ENCODE assay signal across 26 cellular contexts in the genomic region with DNA sequence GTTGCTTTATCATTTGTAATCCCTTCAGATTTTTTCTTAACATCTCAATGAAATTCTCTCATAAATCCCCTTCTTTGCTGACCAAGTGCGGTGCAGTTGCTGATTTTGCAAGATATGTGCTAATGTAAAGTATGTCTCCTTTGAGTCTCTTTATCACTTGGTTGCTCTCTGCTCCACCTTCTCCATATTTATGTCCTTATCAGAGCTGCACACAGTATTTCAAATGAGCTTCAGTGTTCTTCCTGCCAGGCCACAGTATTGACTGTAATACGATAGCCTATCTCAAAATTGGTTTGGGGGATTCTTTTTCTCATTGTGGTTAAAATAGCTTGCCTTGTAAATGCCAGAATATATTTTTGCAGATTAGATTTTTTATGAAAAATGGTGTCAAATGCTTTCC. TPM values are rescaled to one million over a fixed set of nuclear protein-coding genes. Genes with fewer than 3 reads are reported as not detected.
DNase-seq lines count a peak whose midpoint lies in the region; ATAC-seq, FAIRE-seq and TF ChIP-seq lines count a peak whose summit lies in the region.
"Had no signal": no experiment of that assay in that cellular context is flagged by ENCODE, and none has a peak within 500 bp of the region (broad histone marks: within the 10 kb centered on the region; RNA-seq: fewer than 3 reads in every experiment).

No MANE protein-coding gene starts in this region.

- H2AK5ac ChIP-seq in neuronal stem cell (ENCODE audit: low read depth, low read length), result no peak overlapping the region

- TF ChIP-seq CTCF in K562 (IDR thresholded peaks at IDR 0.05 in 2 of 3, conservative IDR thresholded peaks at IDR 0.05 in 1 of 3; ENCODE audit: insufficient read depth in 2 of 3, low read depth in 1 of 3, low read length in 3 of 3) (no peak), testis (IDR thresholded peaks at IDR 0.05) (no peak), transverse colon (IDR thresholded peaks at IDR 0.05) (no peak)

- no peak overlapping the region for H2BK12ac ChIP-seq in neuronal stem cell (ENCODE audit: low read length)

- no peak overlapping the region for H3K14ac ChIP-seq in neuronal stem cell (ENCODE audit: low read length)

- H3K36me3 ChIP-seq in K562 (ENCODE audit: control insufficient read depth, insufficient read depth, low read length), result no peaks in the 10 kb centered on the region
- H3K36me3 ChIP-seq in neuronal stem cell (replicated peaks in 1 of 2; ENCODE audit: control insufficient read depth in 2 of 2, insufficient read depth in 2 of 2, low read length in 2 of 2), result no peaks in the 10 kb centered on the region
- H3K36me3 ChIP-seq in testis (ENCODE audit: low read depth, missing control alignments), result no peaks in the 10 kb centered on the region
- no peaks in the 10 kb centered on the region for H3K36me3 ChIP-seq in transverse colon
- H3K36me3 ChIP-seq: BE2C, cardiac muscle cell, neutrophil, upper lobe of left lung had no signal

- peak; percentile 89 for FAIRE-seq in K562 (lab: Jason Lieb, UNC)
- FAIRE-seq: H54 had no signal

- no peak overlapping the region for H3K18ac ChIP-seq in neuronal stem cell (ENCODE audit: low read length)

- H3K9me3 ChIP-seq in K562 (replicated peaks; ENCODE audit: control insufficient read depth, insufficient read depth, low read depth, low read length) (no peaks in the 10 kb centered on the region; the same call in 1 of the 2 replicates), neuronal stem cell (replicated peaks in 1 of 2; ENCODE audit: control insufficient read depth in 2 of 2, insufficient read depth in 1 of 2, low read depth in 1 of 2, low read length in 2 of 2) (no peaks in the 10 kb centered on the region), testis (no peaks in the 10 kb centered on the region), transverse colon (no peaks in the 10 kb centered on the region)
- H3K9me3 ChIP-seq: BE2C, mucosa of descending colon, neutrophil, upper lobe of left lung had no signal

- WGBS in K562 (ENCODE audit: insufficient coverage, low coverage, missing lambda C conversion rate), result 0% methylated on average over 2 of the region's 2 CpGs
- no CpG with 5 or more reads among the region's 2 CpGs for WGBS in neuronal stem cell (ENCODE audit: extremely low coverage in 2 of 2, insufficient read length in 2 of 2, insufficient replicate concordance in 1 of 2), 2 donors
- WGBS in testis, 2 donors, result 60 to 67% methylated on average over 2 of the region's 2 CpGs
- 75 to 93% methylated on average over 1 to 2 of the region's 2 CpGs for WGBS in transverse colon (ENCODE audit: low coverage in 1 of 2), 2 donors

- POLR2A ChIA-PET in K562 (lab: Yijun Ruan, JAX), result interaction anchor here (0.5 to 0.8 kb wide), 2 partner anchors 214 to 388 kb away, joined by 3 read pairs; no protein-coding TSS in a partner anchor

- H3K4me1 ChIP-seq in K562 (replicated peaks in 1 of 2; ENCODE audit: control insufficient read depth in 2 of 2, insufficient read depth in 2 of 2, low read length in 2 of 2), result peaks cover 0 to 11% of the 10 kb centered on the region in 2 experiments; a peak in 2 of 5 replicates
- peaks cover under 1 to 13% of the 10 kb centered on the region in 2 donors for H3K4me1 ChIP-seq in neuronal stem cell (ENCODE audit: control insufficient read depth in 2 of 2, insufficient read depth in 1 of 2, low read depth in 1 of 2, low read length in 2 of 2)
- H3K4me1 ChIP-seq in testis, result no peaks in the 10 kb centered on the region
- H3K4me1 ChIP-seq in transverse colon, result peaks cover 0 to 5% (median 2%) of the 10 kb centered on the region in 4 donors

- CTCF ChIA-PET in K562 (lab: Yijun Ruan, JAX; ENCODE audit: low intra/inter-chr PET ratio), result interaction anchor here (1.2 kb wide), 1 partner anchor 494 kb away, joined by 3 read pairs; no protein-coding TSS in a partner anchor

- no peaks in the 10 kb centered on the region for H3K79me1 ChIP-seq in neuronal stem cell (ENCODE audit: low read depth, low read length)

- TF ChIP-seq EP300 in K562 (IDR thresholded peaks at IDR 0.05; ENCODE audit: low read length) (peak; percentile 71; the same call in 1 of the 2 replicates), transverse colon (IDR thresholded peaks at IDR 0.05; ENCODE audit: low read depth) (no peak)

- H3K79me2 ChIP-seq in K562 (ENCODE audit: control insufficient read depth, insufficient read depth, low read length), result no peaks in the 10 kb centered on the region

- H2BK120ac ChIP-seq in neuronal stem cell (ENCODE audit: low read depth, low read length), result no peak overlapping the region

- no peak overlapping the region for H3K23ac ChIP-seq in neuronal stem cell (ENCODE audit: low read depth, low read length, poor library complexity)

- H3K4me2 ChIP-seq in K562 (ENCODE audit: insufficient read depth, low read length), result no peak overlapping the region
- H3K4me2 ChIP-seq in neuronal stem cell (ENCODE audit: insufficient read depth, low read length, poor library complexity, severe bottlenecking), result no peak overlapping the region

- H4K8ac ChIP-seq in neuronal stem cell (ENCODE audit: low read depth, low read length), result no peak overlapping the region

- H2AFZ ChIP-seq in K562 (ENCODE audit: low read depth, low read length) (no peak overlapping the region), neuronal stem cell (ENCODE audit: low read length) (peak overlapping the region; percentile 82)

- no peak overlapping the region for H3K4ac ChIP-seq in neuronal stem cell (ENCODE audit: low read length)

- 0 out of 4 replicates have a peak, but pooled peaks of 1 of the 2 experiments have one; percentile 5 for TF ChIP-seq RAD21 in K562 (CRISPR knock-in tag; conservative IDR thresholded peaks at IDR 0.05 in 1 of 2, IDR thresholded peaks at IDR 0.05 in 1 of 2)

- H4K20me1 ChIP-seq in K562 (replicated peaks; ENCODE audit: control insufficient read depth, insufficient read depth, low read length), result no peaks in the 10 kb centered on the region; the same call in 1 of the 2 replicates

- no peak overlapping the region for H2BK15ac ChIP-seq in neuronal stem cell (ENCODE audit: low read length)

- H3K27ac ChIP-seq in K562 (ENCODE audit: extremely low read depth, low read depth, low read length) (no peak overlapping the region), neuronal stem cell (replicated peaks; ENCODE audit: low read length) (no peak overlapping the region), testis (no peak overlapping the region), transverse colon (no peak overlapping the region)
- H3K27ac ChIP-seq: 22Rv1, cardiac muscle cell, neutrophil, upper lobe of left lung had no signal

- peak; percentile 94 for ATAC-seq in K562
- ATAC-seq: left lobe of liver; mucosa of descending colon; stimulated activated naive CD8-positive, alpha-beta T cell treated with anti-CD3 and anti-CD28 coated beads, Interleukin-15, Interleukin-2, amounts not matched to agents 100 U/mL and 50 U/mL, for 24 hours had no signal

- H3K27me3 ChIP-seq in K562 (ENCODE audit: control insufficient read depth in 2 of 2, insufficient read depth in 2 of 2, low read length in 2 of 2) (no peaks in the 10 kb centered on the region), neuronal stem cell (ENCODE audit: control insufficient read depth in 3 of 3, insufficient read depth in 3 of 3, low read depth in 1 of 3, low read length in 3 of 3) (no peaks in the 10 kb centered on the region), testis (no peaks in the 10 kb centered on the region), transverse colon (no peaks in the 10 kb centered on the region)
- H3K27me3 ChIP-seq: BE2C, cardiac muscle cell, dorsolateral prefrontal cortex, upper lobe of left lung had no signal

- H3K9me1 ChIP-seq in K562 (ENCODE audit: control insufficient read depth, insufficient read depth, low read length), result no peaks in the 10 kb centered on the region

- no peak overlapping the region for H4K91ac ChIP-seq in neuronal stem cell (ENCODE audit: low read depth, low read length, poor library complexity)

- intact Hi-C loops in K562 (cut with micrococcal nuclease) (loop anchor here (5.0 to 10.0 kb wide), 4 partner anchors 207 to 607 kb away; partner anchors contain the start of gene SPATS2L), testis (cut with DNase I; ENCODE audit: low total_unique reads) (no loop called here), transverse colon (cut with DNase I; ENCODE audit: low total_unique reads) (no loop called here)

- in situ Hi-C loops in K562 (cut with MboI) (no loop called here), ACHN (cut with HindIII; ENCODE audit: low pct_ligation_motif_present, low pct_unique_long_range_greater_than_20kb, low sequenced_read_pairs) (loop anchor here (25.0 kb wide), 1 partner anchor 500 kb away; no protein-coding TSS in a partner anchor), transverse colon (cut with MboI; ENCODE audit: low pct_ligation_motif_present in 1 of 4, low pct_unique_long_range_greater_than_20kb in 1 of 4, low sequenced_read_pairs in 3 of 4) (loop anchor here in 3 of 4 donors (10.0 to 25.0 kb wide), 3 partner anchors 300 to 325 kb away; partner anchors contain the start of gene SPATS2L (in 1 of the 3))

- DNase-seq in DMS79 treated with DMSO at 0.1 percent for 48 hours (lab: John Stamatoyannopoulos, UW) (peak; percentile 47), DMS79 (lab: John Stamatoyannopoulos, UW) (no peak), NCI-H2171 (lab: John Stamatoyannopoulos, UW) (peak; percentile 16), K562 (ENCODE audit: extremely low read depth in 1 of 4, low spot score in 3 of 4) (peak; percentile 36 to 64 (median 47)), neuronal stem cell (ENCODE audit: low spot score) (no peak), ACHN (no peak), testis (no peak), transverse colon (no peak)
- DNase-seq: activated CD4-positive, alpha-beta T cell treated with anti-CD3 and anti-CD28 coated beads, Interleukin-2, amount 10 ng/mL, durations not matched to agents 24 days and 14 days; activated CD8-positive, alpha-beta memory T cell treated with anti-CD3 and anti-CD28 coated beads, Interleukin-2, amount 50 U/mL, for 4 hours; activated gamma-delta T cell; amniotic stem cell; BE2C; GF-D8; mucosa of descending colon; NCI-H146; NCI-H510A; retina; stimulated activated naive CD8-positive, alpha-beta T cell treated with anti-CD3 and anti-CD28 coated beads, Interleukin-15, Interleukin-2, amounts not matched to agents 100 U/mL and 50 U/mL, for 24 hours; upper lobe of left lung had no signal

- H2BK5ac ChIP-seq in neuronal stem cell (ENCODE audit: low read length), result no peak overlapping the region

- no TSS peak for BruUV-seq in K562 (replicated peaks; lab: Mats Ljungman, UMichigan)

- H3K9ac ChIP-seq in K562 (ENCODE audit: insufficient read depth in 1 of 2, low read depth in 2 of 2, low read length in 2 of 2) (no peak overlapping the region), neuronal stem cell (ENCODE audit: low read depth, low read length, poor library complexity) (no peak overlapping the region)

- TF ChIP-seq POLR2A in K562 (conservative IDR thresholded peaks at IDR 0.05), result no peak
- no peak for TF ChIP-seq POLR2A in testis (IDR thresholded peaks at IDR 0.05)
- TF ChIP-seq POLR2A in transverse colon (IDR thresholded peaks at IDR 0.05), result no peak

- H3K4me3 ChIP-seq in K562, result no peak overlapping the region
- H3K4me3 ChIP-seq in neuronal stem cell (ENCODE audit: low read length in 2 of 2), result no peak overlapping the region
- H3K4me3 ChIP-seq in testis, result no peak overlapping the region
- H3K4me3 ChIP-seq in transverse colon, result no peak overlapping the region
- H3K4me3 ChIP-seq: cardiac muscle cell, mucosa of descending colon, upper lobe of left lung had no signal

RNA-seq across cellular contexts. Expression of gene MAIP1, which starts 32.2 kb away (rescaled TPM):
- 5.2 and 5.8 TPM in 2 replicates for total RNA-seq in K562 (2011; cell fraction: chromatin; rRNA removed; ENCODE audit: low replicate concordance)
- total RNA-seq in K562 (2011; cell fraction: nucleolus; rRNA removed), result 10.7 and 11.8 TPM in 2 replicates
- total RNA-seq in K562 (2011; cell fraction: nucleoplasm; rRNA removed), result 5.4 and 10.4 TPM in 2 replicates
- total RNA-seq in K562 (2014; rRNA removed) (28.8 and 33.6 TPM in 2 replicates), K562 (2014; rRNA removed; fragmentation: Illumina TruSeq; extraction: Trizol) (24.5 and 34.0 TPM in 2 replicates), K562 (2015; rRNA removed; fragmentation: Illumina TruSeq; extraction: Trizol) (29.1 and 30.0 TPM in 2 replicates), K562 (2021) (26.6 and 26.7 TPM in 2 replicates), testis (10 to 100 TPM; 16.6 to 18.7 TPM), transverse colon (100 to 1,000 TPM in 1 of 4 donors, 10 to 100 TPM in 3; 19.1 to 104 (median 33.2) TPM)
- polyA plus RNA-seq in K562 (2011; rRNA removed) (20.4 and 21.8 TPM in 2 replicates), K562 (2014; fragmentation: Illumina TruSeq; extraction: Trizol) (20.2 and 20.7 TPM in 2 replicates), K562 (2014; fragmentation: Nextera tagmentation; extraction: Ambion mirVana) (1 to 10 TPM; 3.6 to 7.9 TPM), K562 (2014; rRNA removed) (17.2 and 30.0 TPM in 2 replicates), testis (ENCODE audit: insufficient read depth, low read depth, low replicate concordance) (13.6 TPM)
- polyA plus RNA-seq in K562 (2011; cell fraction: cytosol; rRNA removed), result 10.6 and 24.7 TPM in 2 replicates
- polyA plus RNA-seq in K562 (2011; cell fraction: nucleus; rRNA removed), result 5.5 and 6.9 TPM in 2 replicates
- polyA plus RNA-seq in K562 (2012), result 16.4 and 20.2 TPM in 2 replicates
- 17.8 and 21.4 TPM in 2 replicates for polyA minus RNA-seq in K562 (2011; rRNA and poly(A)+ RNA removed)
- polyA minus RNA-seq in K562 (2011; cell fraction: cytosol; rRNA and poly(A)+ RNA removed), result 16.9 TPM in 2 replicates
- 10.4 and 13.9 TPM in 2 replicates for polyA minus RNA-seq in K562 (2011; cell fraction: nucleus; rRNA and poly(A)+ RNA removed)
- polyA plus RNA-seq in neuronal stem cell (2013, experiment 1 of 2), result 13.9 TPM
- polyA plus RNA-seq in neuronal stem cell (2013, experiment 2 of 2), result 14.9 TPM

RNA-seq across cellular contexts. Expression of gene TYW5, which starts 32.3 kb away (rescaled TPM):
- 7.7 and 28.3 TPM in 2 replicates for total RNA-seq in K562 (2011; cell fraction: chromatin; rRNA removed; ENCODE audit: low replicate concordance)
- total RNA-seq in K562 (2011; cell fraction: nucleolus; rRNA removed), result 3.0 and 5.4 TPM in 2 replicates
- total RNA-seq in K562 (2011; cell fraction: nucleoplasm; rRNA removed), result 13.4 and 24.3 TPM in 2 replicates
- total RNA-seq in K562 (2014; rRNA removed), result 4.7 TPM in 2 replicates
- 7.1 TPM in 2 replicates for total RNA-seq in K562 (2014; rRNA removed; fragmentation: Illumina TruSeq; extraction: Trizol)
- total RNA-seq in K562 (2015; rRNA removed; fragmentation: Illumina TruSeq; extraction: Trizol), result 7.2 and 7.7 TPM in 2 replicates
- 3.5 and 3.6 TPM in 2 replicates for total RNA-seq in K562 (2021)
- polyA plus RNA-seq in K562 (2011; rRNA removed), result 4.6 and 5.6 TPM in 2 replicates
- polyA plus RNA-seq in K562 (2011; cell fraction: cytosol; rRNA removed), result 1.00 and 1.9 TPM in 2 replicates
- polyA plus RNA-seq in K562 (2011; cell fraction: nucleus; rRNA removed), result 6.5 and 6.8 TPM in 2 replicates
- polyA plus RNA-seq in K562 (2012), result 2.6 and 3.2 TPM in 2 replicates
- polyA plus RNA-seq in K562 (2014; fragmentation: Illumina TruSeq; extraction: Trizol), result 3.7 and 4.3 TPM in 2 replicates
- polyA plus RNA-seq in K562 (2014; fragmentation: Nextera tagmentation; extraction: Ambion mirVana), result 1 to 10 TPM; 4.1 to 4.3 TPM
- 4.3 and 4.6 TPM in 2 replicates for polyA plus RNA-seq in K562 (2014; rRNA removed)
- 7.0 and 8.8 TPM in 2 replicates for polyA minus RNA-seq in K562 (2011; rRNA and poly(A)+ RNA removed)
- 1.6 and 2.2 TPM in 2 replicates for polyA minus RNA-seq in K562 (2011; cell fraction: cytosol; rRNA and poly(A)+ RNA removed)
- polyA minus RNA-seq in K562 (2011; cell fraction: nucleus; rRNA and poly(A)+ RNA removed), result 7.1 and 10.7 TPM in 2 replicates
- polyA plus RNA-seq in neuronal stem cell (2013, experiment 1 of 2), result 5.3 TPM
- 6.0 TPM for polyA plus RNA-seq in neuronal stem cell (2013, experiment 2 of 2)
- total RNA-seq in testis, result 10 to 100 TPM; 17.2 to 18.0 TPM
- polyA plus RNA-seq in testis (ENCODE audit: insufficient read depth, low read depth, low replicate concordance), result 5.3 TPM
- total RNA-seq in transverse colon, result 10 to 100 TPM in 2 of 4 donors, 1 to 10 TPM in 2; 4.9 to 27.1 (median 11.4) TPM

Comparison
In these comparisons a context has a peak if more than half of its experiments do, and no peak if none do; other contexts are left out.
1. DNase-seq: peak in DMS79 treated with DMSO at 0.1 percent for 48 hours (single experiment), NCI-H2171 (single experiment) and K562 (4 of 4); none in DMS79 (single experiment), neuronal stem cell (single experiment), ACHN (single experiment), testis (single experiment) and transverse colon (single experiment).